ENCODE assay signal across 1 cellular context in the genomic region with DNA sequence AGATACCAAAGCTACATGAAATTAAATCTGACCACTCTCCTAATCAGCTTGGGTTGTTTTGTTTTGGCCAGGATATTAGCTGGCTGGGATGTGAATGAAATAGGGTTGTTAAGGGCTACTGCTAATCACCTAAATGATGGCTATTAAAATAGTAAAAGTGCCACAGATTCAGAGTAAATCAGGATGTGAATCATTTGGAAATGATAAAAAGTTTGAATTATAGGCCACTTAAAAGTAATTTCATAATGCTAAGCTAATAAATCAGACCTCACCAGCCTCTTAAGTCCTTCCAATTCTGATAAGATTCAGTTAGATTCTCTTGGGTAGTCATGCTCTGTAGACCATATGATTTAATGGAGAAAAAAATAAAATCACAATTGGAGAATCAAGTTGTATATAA.
TF ChIP-seq lines count a peak whose summit lies in the region.

No MANE protein-coding gene starts in this region.

TF ChIP-seq in IMR-90, 13 proteins besides CTCF, POLR2A, EP300 and RAD21 (continued from another document):
- TF ChIP-seq, protein P1, sequence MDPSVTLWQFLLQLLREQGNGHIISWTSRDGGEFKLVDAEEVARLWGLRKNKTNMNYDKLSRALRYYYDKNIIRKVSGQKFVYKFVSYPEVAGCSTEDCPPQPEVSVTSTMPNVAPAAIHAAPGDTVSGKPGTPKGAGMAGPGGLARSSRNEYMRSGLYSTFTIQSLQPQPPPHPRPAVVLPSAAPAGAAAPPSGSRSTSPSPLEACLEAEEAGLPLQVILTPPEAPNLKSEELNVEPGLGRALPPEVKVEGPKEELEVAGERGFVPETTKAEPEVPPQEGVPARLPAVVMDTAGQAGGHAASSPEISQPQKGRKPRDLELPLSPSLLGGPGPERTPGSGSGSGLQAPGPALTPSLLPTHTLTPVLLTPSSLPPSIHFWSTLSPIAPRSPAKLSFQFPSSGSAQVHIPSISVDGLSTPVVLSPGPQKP (IDR thresholded peaks at IDR 0.05; ENCODE audit: borderline replicate concordance, low read depth, low read length): no peak
- TF ChIP-seq SMC3 (IDR thresholded peaks at IDR 0.05; ENCODE audit: low read depth, low read length) (no peak), MAZ (IDR thresholded peaks at IDR 0.05; ENCODE audit: borderline replicate concordance, low read depth, low read length) (no peak), RFX5 (IDR thresholded peaks at IDR 0.05; ENCODE audit: low read depth, low read length) (no peak), MXI1 (IDR thresholded peaks at IDR 0.05; ENCODE audit: borderline replicate concordance, low read depth, low read length) (no peak), CEBPB (IDR thresholded peaks at IDR 0.05; ENCODE audit: low read depth, low read length) (no peak), RCOR1 (IDR thresholded peaks at IDR 0.05; ENCODE audit: insufficient replicate concordance, low read length) (no peak), NFE2L2 (IDR thresholded peaks at IDR 0.05; ENCODE audit: low read depth, low read length) (no peak), MAFK (IDR thresholded peaks at IDR 0.05; ENCODE audit: low read depth, low read length) (no peak), CHD1 (IDR thresholded peaks at IDR 0.05; ENCODE audit: low read depth, low read length) (no peak), BHLHE40 (IDR thresholded peaks at IDR 0.05; ENCODE audit: low read depth, low read length) (no peak)
- TF ChIP-seq, protein P2, sequence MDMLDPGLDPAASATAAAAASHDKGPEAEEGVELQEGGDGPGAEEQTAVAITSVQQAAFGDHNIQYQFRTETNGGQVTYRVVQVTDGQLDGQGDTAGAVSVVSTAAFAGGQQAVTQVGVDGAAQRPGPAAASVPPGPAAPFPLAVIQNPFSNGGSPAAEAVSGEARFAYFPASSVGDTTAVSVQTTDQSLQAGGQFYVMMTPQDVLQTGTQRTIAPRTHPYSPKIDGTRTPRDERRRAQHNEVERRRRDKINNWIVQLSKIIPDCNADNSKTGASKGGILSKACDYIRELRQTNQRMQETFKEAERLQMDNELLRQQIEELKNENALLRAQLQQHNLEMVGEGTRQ (IDR thresholded peaks at IDR 0.05; ENCODE audit: low read depth, low read length): no peak
